ENCODE assay signal across 21 cellular contexts in genomic region chr1:61370177-61370907, GRCh38.
DNase-seq lines count a peak whose midpoint lies in the region; ATAC-seq, FAIRE-seq and TF ChIP-seq lines count a peak whose summit lies in the region.
"Had no signal": no experiment of that assay in that cellular context is flagged by ENCODE, and none has a peak within 500 bp of the region (broad histone marks: within the 10 kb centered on the region; RNA-seq: fewer than 3 reads in every experiment).

No MANE protein-coding gene starts in this region.

- H3K9ac ChIP-seq in astrocyte (ENCODE audit: low read length), result no peak overlapping the region
- no peak overlapping the region for H3K9ac ChIP-seq in smooth muscle cell (ENCODE audit: low read depth)

- H3K36me3 ChIP-seq in astrocyte (ENCODE audit: insufficient read depth, low read length), result no peaks in the 10 kb centered on the region
- H3K36me3 ChIP-seq in smooth muscle cell (ENCODE audit: low read depth), result no peaks in the 10 kb centered on the region
- H3K36me3 ChIP-seq in tibial artery, result peaks cover 10 to 15% (median 12%) of the 10 kb centered on the region in 3 donors
- H3K36me3 ChIP-seq: MG63 had no signal

- no peak for TF ChIP-seq CTCF in astrocyte (IDR thresholded peaks at IDR 0.05; ENCODE audit: insufficient read depth, low read depth, low read length)
- no peak for TF ChIP-seq CTCF in smooth muscle cell (IDR thresholded peaks at IDR 0.05; ENCODE audit: borderline replicate concordance, insufficient read depth, poor library complexity, severe bottlenecking)
- no peak for TF ChIP-seq CTCF in tibial artery (IDR thresholded peaks at IDR 0.05)

- no peak for DNase-seq in left ventricle myocardium superior
- DNase-seq in cardiac septum (ENCODE audit: low spot score), result no peak
- no peak for DNase-seq in astrocyte (ENCODE audit: low read depth)
- DNase-seq in myocyte (ENCODE audit: low read depth), result peak; percentile 74
- DNase-seq in smooth muscle cell (lab: John Stamatoyannopoulos, UW; ENCODE audit: unreplicated experiment), result no peak
- DNase-seq in tibial artery, result no peak
- no peak for DNase-seq in SIG-M5 (lab: John Stamatoyannopoulos, UW)
- DNase-seq: CD4-positive, CD25-positive, alpha-beta regulatory T cell; COR-L47; DND-41; MG63; NCI-H1092; NCI-H1436; NCI-H187 treated with DMSO at 0.1 percent for 48 hours; NCI-H226; NCI-H510A treated with DMSO at 0.1 percent for 48 hours; SHP77 had no signal

- H3K27me3 Mint-ChIP-seq in astrocyte (ENCODE audit: low read depth, unreplicated experiment), result peaks cover 6% of the 10 kb centered on the region

- FAIRE-seq in astrocyte (lab: Jason Lieb, UNC), result no peak
- FAIRE-seq: A549, GM12878 had no signal

- H3K4me1 ChIP-seq in astrocyte (ENCODE audit: insufficient read depth, low read length) (no peaks in the 10 kb centered on the region), smooth muscle cell (ENCODE audit: low read depth) (no peaks in the 10 kb centered on the region), tibial artery (no peaks in the 10 kb centered on the region)
- H3K4me1 ChIP-seq: A549 had no signal

- ATAC-seq in left ventricle myocardium superior, result peak; percentile 22
- ATAC-seq: A549, GM12878 had no signal

- H3K4me3 ChIP-seq in astrocyte (ENCODE audit: insufficient read depth, low read depth, low read length), result no peak overlapping the region
- H3K4me3 ChIP-seq in smooth muscle cell, result no peak overlapping the region
- no peak overlapping the region for H3K4me3 ChIP-seq in tibial artery
- H3K4me3 ChIP-seq: A549, GM12878, MG63, SK-N-MC had no signal

- H3K27me3 ChIP-seq in astrocyte (ENCODE audit: insufficient read depth, low read length) (peaks cover 3% of the 10 kb centered on the region), smooth muscle cell (ENCODE audit: low read depth) (no peaks in the 10 kb centered on the region), tibial artery (no peaks in the 10 kb centered on the region)
- H3K27me3 ChIP-seq: MG63 had no signal

- H3F3A ChIP-seq in smooth muscle cell (ENCODE audit: low read depth), result no peaks in the 10 kb centered on the region

- no peaks in the 10 kb centered on the region for H3K36me3 Mint-ChIP-seq in astrocyte (ENCODE audit: low read depth, unreplicated experiment)
- H3K36me3 Mint-ChIP-seq: CD4-positive, CD25-positive, alpha-beta regulatory T cell had no signal

- H2AFZ ChIP-seq in astrocyte (ENCODE audit: low read depth, low read length) (no peak overlapping the region), smooth muscle cell (ENCODE audit: low read depth) (no peak overlapping the region)

- H3K27ac Mint-ChIP-seq in astrocyte (ENCODE audit: unreplicated experiment), result peak overlapping the region; percentile 20
- H3K27ac Mint-ChIP-seq: B cell; CD4-positive, CD25-positive, alpha-beta regulatory T cell had no signal

- no peaks in the 10 kb centered on the region for H3K9me3 Mint-ChIP-seq in astrocyte (ENCODE audit: unreplicated experiment)
- H3K9me3 Mint-ChIP-seq: CD4-positive, CD25-positive, alpha-beta regulatory T cell had no signal

- no peak overlapping the region for H3K4me3 Mint-ChIP-seq in astrocyte (ENCODE audit: unreplicated experiment)
- H3K4me3 Mint-ChIP-seq: B cell; CD4-positive, CD25-positive, alpha-beta regulatory T cell had no signal

- H3K4me2 ChIP-seq in astrocyte (ENCODE audit: low read length) (no peak overlapping the region), smooth muscle cell (no peak overlapping the region)
- H3K4me2 ChIP-seq: A549 had no signal

- H4K20me1 ChIP-seq in astrocyte (ENCODE audit: insufficient read depth, low read length) (no peaks in the 10 kb centered on the region), smooth muscle cell (ENCODE audit: low read depth) (no peaks in the 10 kb centered on the region)

- H3K79me2 ChIP-seq in astrocyte (ENCODE audit: insufficient read depth, low read length) (no peaks in the 10 kb centered on the region), smooth muscle cell (ENCODE audit: low read depth) (no peaks in the 10 kb centered on the region)

- H3K27ac ChIP-seq in astrocyte (ENCODE audit: low read depth, low read length) (no peak overlapping the region), smooth muscle cell (ENCODE audit: low read depth) (no peak overlapping the region), tibial artery (no peak overlapping the region)
- H3K27ac ChIP-seq: A549, SK-N-MC had no signal

- WGBS in smooth muscle cell (ENCODE audit: low lambda C conversion rate), result 62% methylated on average over 9 of the region's 9 CpGs

- intact Hi-C loops in left ventricle myocardium superior (cut with micrococcal nuclease), result no loop called here
- intact Hi-C loops in cardiac septum (cut with DNase I), result no loop called here
- intact Hi-C loops in tibial artery (cut with DNase I; ENCODE audit: low total_unique reads), result no loop called here

- peaks cover 14% of the 10 kb centered on the region for H3K4me1 Mint-ChIP-seq in astrocyte (ENCODE audit: low read depth, unreplicated experiment)
- H3K4me1 Mint-ChIP-seq: B cell; CD4-positive, CD25-positive, alpha-beta regulatory T cell had no signal

- H3K9me3 ChIP-seq in astrocyte (ENCODE audit: insufficient read depth, low read depth, low read length) (no peaks in the 10 kb centered on the region), smooth muscle cell (replicated peaks; ENCODE audit: low read depth) (no peaks in the 10 kb centered on the region), tibial artery (no peaks in the 10 kb centered on the region)
- H3K9me3 ChIP-seq: A549, MG63 had no signal
